ENCODE assay signal across 22 cellular contexts in the genomic region with DNA sequence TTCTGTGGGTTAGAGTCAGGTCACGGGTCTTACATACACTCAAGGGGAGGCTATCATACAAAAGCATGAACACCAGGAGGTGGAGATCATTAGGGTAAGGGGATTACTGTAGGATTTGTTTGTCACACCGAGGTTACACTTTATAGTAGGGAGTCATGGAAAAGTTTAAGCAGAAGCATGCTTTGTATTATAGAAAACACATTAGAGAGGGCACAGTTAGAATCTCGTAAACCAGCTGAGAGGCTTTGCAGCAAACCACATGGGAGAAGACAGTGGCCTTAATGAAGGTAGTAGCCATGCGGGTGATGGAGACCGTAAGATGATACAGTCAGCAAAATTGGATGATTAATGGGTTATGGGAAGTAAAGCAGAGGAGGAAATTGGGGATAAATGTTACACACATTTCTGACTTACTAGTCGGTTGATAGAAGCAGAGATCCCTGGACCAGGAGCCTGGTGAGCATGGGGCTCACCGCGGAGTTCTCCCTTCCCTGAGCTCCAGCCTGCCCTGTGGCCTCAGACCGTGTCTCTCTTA.
DNase-seq lines count a peak whose midpoint lies in the region; ATAC-seq and TF ChIP-seq lines count a peak whose summit lies in the region.
"Had no signal": no experiment of that assay in that cellular context is flagged by ENCODE, and none has a peak within 500 bp of the region (broad histone marks: within the 10 kb centered on the region; RNA-seq: fewer than 3 reads in every experiment).

No MANE protein-coding gene starts in this region.

- H3K36me3 ChIP-seq in HEK293 (ENCODE audit: control insufficient read depth in 2 of 2, insufficient read depth in 1 of 2, low read length in 2 of 2): no peaks in the 10 kb centered on the region
- H3K36me3 ChIP-seq in right atrium auricular region: no peaks in the 10 kb centered on the region
- no peaks in the 10 kb centered on the region for H3K36me3 ChIP-seq in CD8-positive, alpha-beta T cell (ENCODE audit: insufficient read depth, low read length)

- ATAC-seq in activated naive CD8-positive, alpha-beta T cell treated with anti-CD3 and anti-CD28 coated beads, Interleukin-2, amount 50 U/mL, for 24 hours: no peak
- no peak for ATAC-seq in CD8-positive, alpha-beta T cell
- no peak for ATAC-seq in HG03469 (IDR thresholded peaks at IDR 0.05; ENCODE audit: unreplicated experiment)
- ATAC-seq: activated CD8-positive, alpha-beta memory T cell treated with anti-CD3 and anti-CD28 coated beads, Interleukin-2, amount 10 ng/mL, durations not matched to agents 7 days and 5 days; stimulated activated naive B cell treated with anti-CD40 and anti-IgM and Interleukin-4, amounts not matched to agents 10 μg/mL and 1 μg/mL and 100 μg/mL, for 72 hours had no signal

- POLR2A ChIA-PET in HEK293 (lab: Yijun Ruan, JAX): no interaction called here
- POLR2A ChIA-PET in CD8-positive, alpha-beta T cell (lab: Charles Lee): no interaction called here

- H3K27me3 Mint-ChIP-seq in activated naive CD8-positive, alpha-beta T cell treated with anti-CD3 and anti-CD28 coated beads, Interleukin-2, amount 50 U/mL, for 24 hours: no peaks in the 10 kb centered on the region
- no peaks in the 10 kb centered on the region for H3K27me3 Mint-ChIP-seq in CD8-positive, alpha-beta T cell (ENCODE audit: low read depth)
- H3K27me3 Mint-ChIP-seq: activated CD8-positive, alpha-beta memory T cell treated with anti-CD3 and anti-CD28 coated beads, Interleukin-2, amount 10 ng/mL, durations not matched to agents 7 days and 5 days; stimulated activated naive B cell treated with anti-CD40 and anti-IgM and Interleukin-4, amounts not matched to agents 10 μg/mL and 1 μg/mL and 100 μg/mL, for 72 hours had no signal

- H3K27ac Mint-ChIP-seq in activated naive CD8-positive, alpha-beta T cell treated with anti-CD3 and anti-CD28 coated beads, Interleukin-2, amount 50 U/mL, for 24 hours: peak overlapping the region; percentile 2
- no peak overlapping the region for H3K27ac Mint-ChIP-seq in CD8-positive, alpha-beta T cell
- H3K27ac Mint-ChIP-seq: activated CD8-positive, alpha-beta memory T cell treated with anti-CD3 and anti-CD28 coated beads, Interleukin-2, amount 10 ng/mL, durations not matched to agents 7 days and 5 days; stimulated activated naive B cell treated with anti-CD40 and anti-IgM and Interleukin-4, amounts not matched to agents 10 μg/mL and 1 μg/mL and 100 μg/mL, for 72 hours; T-helper 1 cell treated with Interleukin-12 subunit alpha and Interleukin-12 subunit beta and Interleukin-4 antibody, amounts not matched to agents 30 μg/mL and 1 μg/mL, for 36 hours had no signal

- H3K9me3 Mint-ChIP-seq in activated naive CD8-positive, alpha-beta T cell treated with anti-CD3 and anti-CD28 coated beads, Interleukin-2, amount 50 U/mL, for 24 hours: no peaks in the 10 kb centered on the region
- no peaks in the 10 kb centered on the region for H3K9me3 Mint-ChIP-seq in CD8-positive, alpha-beta T cell
- H3K9me3 Mint-ChIP-seq: stimulated activated naive B cell treated with anti-CD40 and anti-IgM and Interleukin-4, amounts not matched to agents 10 μg/mL and 1 μg/mL and 100 μg/mL, for 72 hours had no signal

- H3K4me1 ChIP-seq in HEK293 (ENCODE audit: control insufficient read depth, insufficient read depth, low read length) (no peaks in the 10 kb centered on the region), right atrium auricular region (peaks cover 0 to 42% of the 10 kb centered on the region in 2 donors)
- H3K4me1 ChIP-seq in CD8-positive, alpha-beta T cell (ENCODE audit: insufficient read depth, low read length): peaks cover 25% of the 10 kb centered on the region
- H3K4me1 ChIP-seq: parathyroid adenoma had no signal

- intact Hi-C loops in CD8-positive, alpha-beta T cell (cut with DNase I, micrococcal nuclease): no loop called here

- no peaks in the 10 kb centered on the region for H3K27me3 ChIP-seq in right atrium auricular region
- no peaks in the 10 kb centered on the region for H3K27me3 ChIP-seq in CD8-positive, alpha-beta T cell (ENCODE audit: insufficient read depth, low read length)

- H3K36me3 Mint-ChIP-seq in activated naive CD8-positive, alpha-beta T cell treated with anti-CD3 and anti-CD28 coated beads, Interleukin-2, amount 50 U/mL, for 24 hours (ENCODE audit: low read depth): peaks cover 12% of the 10 kb centered on the region
- H3K36me3 Mint-ChIP-seq in CD8-positive, alpha-beta T cell: peaks cover 48% of the 10 kb centered on the region

- H3K4me1 Mint-ChIP-seq in activated naive CD8-positive, alpha-beta T cell treated with anti-CD3 and anti-CD28 coated beads, Interleukin-2, amount 50 U/mL, for 24 hours: peaks cover 48% of the 10 kb centered on the region
- peaks cover 84% of the 10 kb centered on the region for H3K4me1 Mint-ChIP-seq in CD8-positive, alpha-beta T cell (ENCODE audit: low read depth)

- TF ChIP-seq CTCF in HEK293 (tag by site-specific recombination; IDR thresholded peaks at IDR 0.05) (no peak), right atrium auricular region (IDR thresholded peaks at IDR 0.05) (no peak)
- TF ChIP-seq CTCF in CD8-positive, alpha-beta T cell (IDR thresholded peaks at IDR 0.05): no peak

- no peak overlapping the region for H3K27ac ChIP-seq in HEK293 (ENCODE audit: extremely low read depth, low read depth, low read length)
- peak overlapping the region; percentile 78 to 92 for H3K27ac ChIP-seq in right atrium auricular region
- peak overlapping the region in 17 of 21 experiments; percentile 12 to 85 (median 57) for H3K27ac ChIP-seq in skin epidermis
- no peak overlapping the region for H3K27ac ChIP-seq in CD8-positive, alpha-beta T cell (ENCODE audit: low read depth, low read length)
- H3K27ac ChIP-seq: parathyroid adenoma had no signal

- H3K9me3 ChIP-seq in HEK293 (ENCODE audit: control insufficient read depth, insufficient read depth, low read depth, low read length) (no peaks in the 10 kb centered on the region), right atrium auricular region (no peaks in the 10 kb centered on the region)
- no peaks in the 10 kb centered on the region for H3K9me3 ChIP-seq in CD8-positive, alpha-beta T cell (ENCODE audit: low read length)

- DNase-seq in activated naive CD8-positive, alpha-beta T cell treated with anti-CD3 and anti-CD28 coated beads, Interleukin-2, amount 50 U/mL, for 24 hours: no peak
- DNase-seq in right atrium auricular region (ENCODE audit: low spot score) (no peak), AG08396 (ENCODE audit: low spot score) (no peak)
- DNase-seq in CD8-positive, alpha-beta T cell: no peak
- no peak for DNase-seq in activated CD8-positive, alpha-beta memory T cell treated with anti-CD3 and anti-CD28 coated beads, Interleukin-2, amount 50 U/mL, for 48 hours
- DNase-seq: activated CD8-positive, alpha-beta memory T cell treated with anti-CD3 and anti-CD28 coated beads, Interleukin-2, amount 10 ng/mL, durations not matched to agents 7 days and 5 days; activated gamma-delta T cell; GDM1; GM23248; hypothalamus; Kasumi-1; kidney glomerular epithelial cell; NCI-H1436; NCI-H345; SHP77; stimulated activated CD4-positive, alpha-beta T cell treated with anti-CD3 and anti-CD28 coated beads, Interleukin-12 subunit alpha, Interleukin-12 subunit beta, amount 100 ng/mL, for 4 hours; stimulated activated naive B cell treated with anti-CD40 and anti-IgM and Interleukin-4, amounts not matched to agents 10 μg/mL and 1 μg/mL and 100 μg/mL, for 72 hours had no signal

- no peak overlapping the region for H3K4me3 ChIP-seq in HEK293 (ENCODE audit: low read depth, low read length)
- no peak overlapping the region for H3K4me3 ChIP-seq in right atrium auricular region
- no peak overlapping the region for H3K4me3 ChIP-seq in skin epidermis
- H3K4me3 ChIP-seq in CD8-positive, alpha-beta T cell (ENCODE audit: low read depth, low read length): no peak overlapping the region
- H3K4me3 ChIP-seq: GM23248 had no signal

- H3K4me3 Mint-ChIP-seq in activated naive CD8-positive, alpha-beta T cell treated with anti-CD3 and anti-CD28 coated beads, Interleukin-2, amount 50 U/mL, for 24 hours: no peak overlapping the region
- H3K4me3 Mint-ChIP-seq in CD8-positive, alpha-beta T cell: no peak overlapping the region
- H3K4me3 Mint-ChIP-seq: activated CD8-positive, alpha-beta memory T cell treated with anti-CD3 and anti-CD28 coated beads, Interleukin-2, amount 10 ng/mL, durations not matched to agents 7 days and 5 days; stimulated activated naive B cell treated with anti-CD40 and anti-IgM and Interleukin-4, amounts not matched to agents 10 μg/mL and 1 μg/mL and 100 μg/mL, for 72 hours; T-helper 1 cell treated with Interleukin-12 subunit alpha and Interleukin-12 subunit beta and Interleukin-4 antibody, amounts not matched to agents 30 μg/mL and 1 μg/mL, for 36 hours had no signal

- CTCF ChIA-PET in HEK293 (lab: Yijun Ruan, JAX): interaction anchor here (0.7 kb wide), 1 partner anchor 34 kb away, joined by 4 read pairs; no protein-coding TSS in a partner anchor
- CTCF ChIA-PET in CD8-positive, alpha-beta T cell (lab: Charles Lee): interaction anchor here (1.4 kb wide), 1 partner anchor 10 kb away, joined by 3 read pairs; no protein-coding TSS in a partner anchor

TF ChIP-seq in HEK293, 187 proteins besides CTCF, POLR2A, EP300 and RAD21 (continues in another document):
- 0 out of 2 replicates have a peak, but pooled peaks have one; percentile 32 for TF ChIP-seq FEZF1 (tag by site-specific recombination; IDR thresholded peaks at IDR 0.05)
- TF ChIP-seq ZNF514 (tag by site-specific recombination; IDR thresholded peaks at IDR 0.05): no peak
- no peak for TF ChIP-seq ATF2 (tag by site-specific recombination; IDR thresholded peaks at IDR 0.05; ENCODE audit: low read depth)
- peak; percentile 93 for TF ChIP-seq OVOL3 (tag by site-specific recombination; IDR thresholded peaks at IDR 0.05)
- no peak for TF ChIP-seq ZNF221 (tag by site-specific recombination; IDR thresholded peaks at IDR 0.05; ENCODE audit: borderline replicate concordance)

Comparison
In these comparisons a context has a peak if more than half of its experiments do, and no peak if none do; other contexts are left out.
1. H3K27ac ChIP-seq: peak in right atrium auricular region (2 of 2) and skin epidermis (17 of 21); none in HEK293 (single experiment) and CD8-positive, alpha-beta T cell (single experiment).